Comparison of ENCODE assay signal across 20 cellular contexts in genomic region chr14:52780893-52781292, GRCh38.
"Had no signal": no experiment of that assay in that cellular context is flagged by ENCODE, and none has a peak within 500 bp of the region (broad histone marks: within the 10 kb centered on the region; RNA-seq: fewer than 3 reads in every experiment).

No MANE protein-coding gene starts in this region.

- H3K4me1 ChIP-seq: prostate gland, stomach, testis, upper lobe of right lung had no signal

- H3K27me3 ChIP-seq: right lobe of liver, stomach, testis, upper lobe of right lung had no signal

- ATAC-seq: activated CD4-positive, alpha-beta T cell treated with anti-CD3 and anti-CD28 coated beads for 36 hours; activated CD8-positive, alpha-beta memory T cell treated with anti-CD3 and anti-CD28 coated beads, Interleukin-2, amount 10 ng/mL, durations not matched to agents 7 days and 5 days; activated naive CD4-positive, alpha-beta T cell treated with anti-CD3 and anti-CD28 coated beads, Interleukin-2, amount 50 U/mL, for 72 hours; left lobe of liver; upper lobe of right lung had no signal

- H3K9me3 Mint-ChIP-seq: activated CD4-positive, alpha-beta memory T cell treated with anti-CD3 and anti-CD28 coated beads for 36 hours; activated naive CD4-positive, alpha-beta T cell treated with anti-CD3 and anti-CD28 coated beads, Interleukin-2, amount 50 U/mL, for 72 hours; activated T-cell treated with anti-CD3 and anti-CD28 coated beads, Interleukin-2, amount 50 U/mL, for 24 hours; brain; nephron had no signal

- H3K9me3 ChIP-seq: prostate gland, right lobe of liver, stomach, testis, upper lobe of right lung had no signal

- H3K36me3 ChIP-seq: prostate gland had no signal

- H3K27ac Mint-ChIP-seq: activated CD4-positive, alpha-beta memory T cell treated with anti-CD3 and anti-CD28 coated beads for 36 hours; activated CD4-positive, alpha-beta T cell treated with anti-CD3 and anti-CD28 coated beads for 36 hours; activated CD8-positive, alpha-beta memory T cell treated with anti-CD3 and anti-CD28 coated beads, Interleukin-2, amount 10 ng/mL, durations not matched to agents 7 days and 5 days; activated naive CD4-positive, alpha-beta T cell treated with anti-CD3 and anti-CD28 coated beads, Interleukin-2, amount 50 U/mL, for 72 hours; brain; nephron had no signal

- H3K4me3 ChIP-seq: coronary artery, prostate gland, right lobe of liver, stomach, testis, upper lobe of right lung had no signal

- DNase-seq: activated CD4-positive, alpha-beta memory T cell treated with anti-CD3 and anti-CD28 coated beads for 36 hours; activated CD4-positive, alpha-beta T cell treated with anti-CD3 and anti-CD28 coated beads for 36 hours; activated CD8-positive, alpha-beta memory T cell treated with anti-CD3 and anti-CD28 coated beads, Interleukin-2, amount 10 ng/mL, durations not matched to agents 7 days and 5 days; activated effector memory CD4-positive, alpha-beta T cell treated with anti-CD3 and anti-CD28 coated beads, Interleukin-2, amount 50 U/mL, for 16 hours; activated T-cell treated with anti-CD3 and anti-CD28 coated beads, Interleukin-2, amount 50 U/mL, for 24 hours; central memory CD4-positive, alpha-beta T cell; effector CD4-positive, alpha-beta T cell; mammary epithelial cell; occipital lobe; right lobe of liver; stomach; testis; upper lobe of right lung had no signal

- H3K27ac ChIP-seq: coronary artery, epithelial cell of prostate, prostate gland, stomach, upper lobe of right lung had no signal

- H3K27me3 Mint-ChIP-seq: activated CD4-positive, alpha-beta memory T cell treated with anti-CD3 and anti-CD28 coated beads for 36 hours; activated CD4-positive, alpha-beta T cell treated with anti-CD3 and anti-CD28 coated beads for 36 hours; activated CD8-positive, alpha-beta memory T cell treated with anti-CD3 and anti-CD28 coated beads, Interleukin-2, amount 10 ng/mL, durations not matched to agents 7 days and 5 days; activated T-cell treated with anti-CD3 and anti-CD28 coated beads, Interleukin-2, amount 50 U/mL, for 24 hours; brain had no signal

- H3K36me3 Mint-ChIP-seq: activated naive CD4-positive, alpha-beta T cell treated with anti-CD3 and anti-CD28 coated beads, Interleukin-2, amount 50 U/mL, for 72 hours had no signal

- H3K4me1 Mint-ChIP-seq: activated CD4-positive, alpha-beta T cell treated with anti-CD3 and anti-CD28 coated beads for 36 hours; activated CD8-positive, alpha-beta memory T cell treated with anti-CD3 and anti-CD28 coated beads, Interleukin-2, amount 10 ng/mL, durations not matched to agents 7 days and 5 days; brain; nephron had no signal

- H3K4me3 Mint-ChIP-seq: activated CD4-positive, alpha-beta memory T cell treated with anti-CD3 and anti-CD28 coated beads for 36 hours; activated CD4-positive, alpha-beta T cell treated with anti-CD3 and anti-CD28 coated beads for 36 hours; activated CD8-positive, alpha-beta memory T cell treated with anti-CD3 and anti-CD28 coated beads, Interleukin-2, amount 10 ng/mL, durations not matched to agents 7 days and 5 days; activated T-cell treated with anti-CD3 and anti-CD28 coated beads, Interleukin-2, amount 50 U/mL, for 24 hours; brain; nephron had no signal
